In genomic region chr11:77814848-77815247, GRCh38 we compare ENCODE assay signal across 23 cellular contexts.
"Had no signal": no experiment of that assay in that cellular context is flagged by ENCODE, and none has a peak within 500 bp of the region (broad histone marks: within the 10 kb centered on the region; RNA-seq: fewer than 3 reads in every experiment).

No MANE protein-coding gene starts in this region.

- H3K27ac ChIP-seq: esophagus squamous epithelium, gastrocnemius medialis, ovary, skin epidermis, tibial artery had no signal

- H3K36me3 ChIP-seq: gastrocnemius medialis, ovary had no signal

- H3K9me3 ChIP-seq: esophagus squamous epithelium, gastrocnemius medialis, ovary had no signal

- H3K27me3 Mint-ChIP-seq: activated CD4-positive, alpha-beta T cell treated with anti-CD3 and anti-CD28 coated beads, Interleukin-2, amount 10 ng/mL, durations not matched to agents 24 days and 14 days; effector memory CD8-positive, alpha-beta T cell; natural killer cell treated with Interleukin-12 subunit alpha and Interleukin-12 subunit beta and Interleukin-15 and Interleukin-18, amount 100 ng/mL, for 72 hours; stimulated activated naive CD8-positive, alpha-beta T cell treated with anti-CD3 and anti-CD28 coated beads, Interleukin-15, amount 100 ng/mL, for 72 hours had no signal

- H3K27me3 ChIP-seq: esophagus squamous epithelium, gastrocnemius medialis, ovary, tibial artery had no signal

- FAIRE-seq: astrocyte, colon, islet of Langerhans, urothelium cell line had no signal

- H3K4me3 ChIP-seq: esophagus squamous epithelium, gastrocnemius medialis, ovary, skin epidermis, tibial artery had no signal

- ATAC-seq: activated CD4-positive, CD25-positive, alpha-beta regulatory T cell treated with anti-CD3 and anti-CD28 coated beads, Interleukin-2, amount 50 U/mL, for 24 hours; activated CD8-positive, alpha-beta T cell treated with anti-CD3 and anti-CD28 coated beads, Interleukin-2, amount 10 ng/mL, durations not matched to agents 7 days and 5 days; activated naive CD4-positive, alpha-beta T cell treated with anti-CD3 and anti-CD28 coated beads, Interleukin-2, amount 50 U/mL, for 72 hours; effector memory CD8-positive, alpha-beta T cell; gastrocnemius medialis; natural killer cell treated with Interleukin-12 subunit alpha and Interleukin-12 subunit beta and Interleukin-15 and Interleukin-18, amount 100 ng/mL, for 72 hours; right cardiac atrium; stimulated activated naive CD8-positive, alpha-beta T cell treated with anti-CD3 and anti-CD28 coated beads, Interleukin-15, amount 100 ng/mL, for 72 hours had no signal

- H3K4me3 Mint-ChIP-seq: activated CD4-positive, alpha-beta T cell treated with anti-CD3 and anti-CD28 coated beads, Interleukin-2, amount 10 ng/mL, durations not matched to agents 24 days and 14 days; activated CD8-positive, alpha-beta T cell treated with anti-CD3 and anti-CD28 coated beads, Interleukin-2, amount 10 ng/mL, durations not matched to agents 7 days and 5 days; activated T-helper 1 cell treated with anti-CD3 and anti-CD28 coated beads, Interleukin-12 subunit alpha, Interleukin-12 subunit beta, Interleukin-2, Interleukin-4 antibody, amounts not matched to agents 30 ng/mL and 10 ng/mL and 1 ng/mL, durations not matched to agents 14 hours and 24 hours and 36 hours; effector memory CD8-positive, alpha-beta T cell; natural killer cell treated with Interleukin-12 subunit alpha and Interleukin-12 subunit beta and Interleukin-15 and Interleukin-18, amount 100 ng/mL, for 72 hours; stimulated activated naive CD8-positive, alpha-beta T cell treated with anti-CD3 and anti-CD28 coated beads, Interleukin-15, amount 100 ng/mL, for 72 hours had no signal

- H3K9me3 Mint-ChIP-seq: activated CD4-positive, alpha-beta T cell treated with anti-CD3 and anti-CD28 coated beads, Interleukin-2, amount 10 ng/mL, durations not matched to agents 24 days and 14 days; natural killer cell treated with Interleukin-12 subunit alpha and Interleukin-12 subunit beta and Interleukin-15 and Interleukin-18, amount 100 ng/mL, for 72 hours had no signal

- H3K27ac Mint-ChIP-seq: activated CD4-positive, alpha-beta T cell treated with anti-CD3 and anti-CD28 coated beads, Interleukin-2, amount 10 ng/mL, durations not matched to agents 24 days and 14 days; activated CD8-positive, alpha-beta T cell treated with anti-CD3 and anti-CD28 coated beads, Interleukin-2, amount 10 ng/mL, durations not matched to agents 7 days and 5 days; activated naive CD4-positive, alpha-beta T cell treated with anti-CD3 and anti-CD28 coated beads, Interleukin-2, amount 50 U/mL, for 72 hours; activated T-helper 1 cell treated with anti-CD3 and anti-CD28 coated beads, Interleukin-12 subunit alpha, Interleukin-12 subunit beta, Interleukin-2, Interleukin-4 antibody, amounts not matched to agents 30 ng/mL and 10 ng/mL and 1 ng/mL, durations not matched to agents 14 hours and 24 hours and 36 hours; effector memory CD8-positive, alpha-beta T cell; natural killer cell treated with Interleukin-12 subunit alpha and Interleukin-12 subunit beta and Interleukin-15 and Interleukin-18, amount 100 ng/mL, for 72 hours had no signal

- DNase-seq: activated CD4-positive, alpha-beta T cell treated with anti-CD3 and anti-CD28 coated beads, Interleukin-2, amount 10 ng/mL, durations not matched to agents 24 days and 14 days; activated CD8-positive, alpha-beta T cell treated with anti-CD3 and anti-CD28 coated beads, Interleukin-2, amount 10 ng/mL, durations not matched to agents 7 days and 5 days; activated gamma-delta T cell; central memory CD4-positive, alpha-beta T cell; effector memory CD8-positive, alpha-beta T cell; esophagus squamous epithelium; gastrocnemius medialis; hypothalamus; ovary; right cardiac atrium; stimulated activated CD4-positive, alpha-beta T cell treated with anti-CD3 and anti-CD28 coated beads, Interleukin-1b, Interleukin-23, amount 100 ng/mL, for 48 hours; stimulated activated naive CD8-positive, alpha-beta T cell treated with anti-CD3 and anti-CD28 coated beads, Interleukin-15, amount 100 ng/mL, for 72 hours; T-helper 1 cell; tibial artery had no signal
